Comparison of ENCODE assay signal across 8 cellular contexts in the genomic region with DNA sequence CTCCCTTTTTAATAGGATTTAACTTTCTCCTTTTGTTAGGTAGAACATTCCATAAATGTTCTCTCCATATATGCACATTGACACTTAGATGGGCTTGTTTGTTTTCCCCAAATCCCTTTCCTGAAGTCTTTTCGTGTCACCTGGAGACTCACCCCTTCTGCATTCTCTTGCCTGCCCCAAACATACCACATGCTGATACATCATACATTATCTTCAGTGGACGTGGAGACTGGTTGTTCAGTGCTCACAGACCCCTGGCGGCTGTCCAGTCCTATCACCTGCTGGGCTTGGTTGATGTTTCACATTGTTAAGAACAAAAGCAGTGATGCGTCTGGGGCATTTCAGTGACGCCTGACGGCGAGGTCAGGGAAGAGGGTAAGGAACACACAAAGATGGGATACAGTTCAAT. TPM values are rescaled to one million over a fixed set of nuclear protein-coding genes. Genes with fewer than 3 reads are reported as not detected.
A peak's percentile ranks its signal among the peaks of the same experiment; 100 is the strongest.
DNase-seq lines count a peak whose midpoint lies in the region; ATAC-seq and TF ChIP-seq lines count a peak whose summit lies in the region.

No MANE protein-coding gene starts in this region.

- H3K4me3 ChIP-seq in SK-N-SH (ENCODE audit: low read depth in 2 of 2, low read length in 1 of 2) (no peak overlapping the region), choroid plexus epithelial cell (ENCODE audit: low read depth, low read length) (no peak overlapping the region)

- H3F3A ChIP-seq in SK-N-SH (replicated peaks; ENCODE audit: insufficient read depth), result no peaks in the 10 kb centered on the region

- no peak for ATAC-seq in SK-N-SH treated with all-trans-retinoic acid at 6 μM for 48 hours
- no peak for ATAC-seq in HG03342 (IDR thresholded peaks at IDR 0.05; ENCODE audit: unreplicated experiment)
- ATAC-seq in GM18868 (IDR thresholded peaks at IDR 0.05; ENCODE audit: unreplicated experiment), result no peak

- no peak overlapping the region for H3K9ac ChIP-seq in SK-N-SH

- H3K4me1 ChIP-seq in SK-N-SH (ENCODE audit: control insufficient read depth in 1 of 2, insufficient read depth in 2 of 2, low read depth in 1 of 2, low read length in 1 of 2), result peaks cover 5 to 37% of the 10 kb centered on the region in 2 experiments; a peak in 2 of 4 replicates

- DNase-seq in SK-N-SH, result peak; percentile 33
- peak; percentile 80 for DNase-seq in NCI-H2107 treated with DMSO at 0.1 percent for 48 hours (lab: John Stamatoyannopoulos, UW; ENCODE audit: unreplicated experiment)
- peak; percentile 85 for DNase-seq in choroid plexus epithelial cell (ENCODE audit: low read depth)
- peak; percentile 36 for DNase-seq in smooth muscle cell of the brain vasculature (ENCODE audit: low read depth, low spot score)
- no peak for DNase-seq in GM10266 (ENCODE audit: extremely low spot score)

- no peak for TF ChIP-seq EP300 in SK-N-SH (IDR thresholded peaks at IDR 0.05; ENCODE audit: borderline replicate concordance in 1 of 2, low read depth in 1 of 2, low read length in 1 of 2)

- H3K36me3 ChIP-seq in SK-N-SH (replicated peaks in 1 of 2; ENCODE audit: control insufficient read depth in 1 of 2, insufficient read depth in 2 of 2, low read length in 1 of 2), result no peaks in the 10 kb centered on the region

- H3K27me3 ChIP-seq in SK-N-SH (ENCODE audit: insufficient read depth), result peaks cover 17% of the 10 kb centered on the region

- CTCF ChIA-PET in SK-N-SH (lab: Yijun Ruan, JAX), result interaction anchor here (1.5 to 27.9 kb wide), 7 partner anchors 12 to 61 kb away, joined by 5 to 817 read pairs (median 61); a partner anchor contains a TSS

- H4K20me1 ChIP-seq in SK-N-SH (ENCODE audit: insufficient read depth), result no peaks in the 10 kb centered on the region

- H3K9me3 ChIP-seq in SK-N-SH, result no peaks in the 10 kb centered on the region

- H3K27ac ChIP-seq in SK-N-SH (ENCODE audit: low read depth in 2 of 2, low read length in 1 of 2), result peak overlapping the region in 1 of 2 experiments; percentile 95; a peak in 1 of 4 replicates

- H3K4me2 ChIP-seq in SK-N-SH, result no peak overlapping the region

- H3K9me2 ChIP-seq in SK-N-SH, result no peaks in the 10 kb centered on the region

- no peak for TF ChIP-seq RAD21 in SK-N-SH (IDR thresholded peaks at IDR 0.05; ENCODE audit: low read length)

- no peaks in the 10 kb centered on the region for H3K79me2 ChIP-seq in SK-N-SH (ENCODE audit: insufficient read depth)

- no peak for TF ChIP-seq CTCF in SK-N-SH (IDR thresholded peaks at IDR 0.05)
- TF ChIP-seq CTCF in choroid plexus epithelial cell (conservative IDR thresholded peaks at IDR 0.05; ENCODE audit: low read depth, low read length), result peak; percentile 47
- no peak for TF ChIP-seq CTCF in GM10266 (IDR thresholded peaks at IDR 0.05; ENCODE audit: control insufficient read depth, insufficient read depth, low read depth, missing control alignments)

- 81% methylated on average over 7 of the region's 7 CpGs for WGBS in SK-N-SH (ENCODE audit: low lambda C conversion rate)

- H2AFZ ChIP-seq in SK-N-SH (ENCODE audit: low read depth), result no peak overlapping the region

- POLR2A ChIA-PET in SK-N-SH (lab: Yijun Ruan, JAX), result interaction anchor here (0.7 to 2.4 kb wide), 2 partner anchors 51 to 176 kb away, joined by 3 to 14 read pairs; no protein-coding TSS in a partner anchor

TF ChIP-seq in SK-N-SH, 30 proteins besides CTCF, POLR2A, EP300 and RAD21:
- no peak for TF ChIP-seq GABPA (IDR thresholded peaks at IDR 0.05; ENCODE audit: low read depth)
- no peak for TF ChIP-seq ELF1 (IDR thresholded peaks at IDR 0.05)
- TF ChIP-seq TEAD4 (IDR thresholded peaks at IDR 0.05; ENCODE audit: borderline replicate concordance, insufficient read depth), result no peak
- TF ChIP-seq, protein P1, sequence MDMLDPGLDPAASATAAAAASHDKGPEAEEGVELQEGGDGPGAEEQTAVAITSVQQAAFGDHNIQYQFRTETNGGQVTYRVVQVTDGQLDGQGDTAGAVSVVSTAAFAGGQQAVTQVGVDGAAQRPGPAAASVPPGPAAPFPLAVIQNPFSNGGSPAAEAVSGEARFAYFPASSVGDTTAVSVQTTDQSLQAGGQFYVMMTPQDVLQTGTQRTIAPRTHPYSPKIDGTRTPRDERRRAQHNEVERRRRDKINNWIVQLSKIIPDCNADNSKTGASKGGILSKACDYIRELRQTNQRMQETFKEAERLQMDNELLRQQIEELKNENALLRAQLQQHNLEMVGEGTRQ (IDR thresholded peaks at IDR 0.05; ENCODE audit: borderline replicate concordance, low read depth, low read length), result no peak
- no peak for TF ChIP-seq RXRA (IDR thresholded peaks at IDR 0.05; ENCODE audit: borderline replicate concordance, low read depth)
- TF ChIP-seq, protein P2, sequence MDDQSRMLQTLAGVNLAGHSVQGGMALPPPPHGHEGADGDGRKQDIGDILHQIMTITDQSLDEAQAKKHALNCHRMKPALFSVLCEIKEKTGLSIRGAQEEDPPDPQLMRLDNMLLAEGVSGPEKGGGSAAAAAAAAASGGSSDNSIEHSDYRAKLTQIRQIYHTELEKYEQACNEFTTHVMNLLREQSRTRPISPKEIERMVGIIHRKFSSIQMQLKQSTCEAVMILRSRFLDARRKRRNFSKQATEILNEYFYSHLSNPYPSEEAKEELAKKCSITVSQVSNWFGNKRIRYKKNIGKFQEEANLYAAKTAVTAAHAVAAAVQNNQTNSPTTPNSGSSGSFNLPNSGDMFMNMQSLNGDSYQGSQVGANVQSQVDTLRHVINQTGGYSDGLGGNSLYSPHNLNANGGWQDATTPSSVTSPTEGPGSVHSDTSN (IDR thresholded peaks at IDR 0.05), result no peak
- no peak for TF ChIP-seq NRF1 (IDR thresholded peaks at IDR 0.05; ENCODE audit: low read depth, low read length)
- TF ChIP-seq, protein P3, sequence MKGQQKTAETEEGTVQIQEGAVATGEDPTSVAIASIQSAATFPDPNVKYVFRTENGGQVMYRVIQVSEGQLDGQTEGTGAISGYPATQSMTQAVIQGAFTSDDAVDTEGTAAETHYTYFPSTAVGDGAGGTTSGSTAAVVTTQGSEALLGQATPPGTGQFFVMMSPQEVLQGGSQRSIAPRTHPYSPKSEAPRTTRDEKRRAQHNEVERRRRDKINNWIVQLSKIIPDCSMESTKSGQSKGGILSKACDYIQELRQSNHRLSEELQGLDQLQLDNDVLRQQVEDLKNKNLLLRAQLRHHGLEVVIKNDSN (IDR thresholded peaks at IDR 0.05; ENCODE audit: borderline replicate concordance, low read depth), result no peak
- TF ChIP-seq SMC3 (IDR thresholded peaks at IDR 0.05; ENCODE audit: low read depth, low read length), result no peak

TF ChIP-seq in SK-N-SH treated with all-trans-retinoic acid at 6 μM for 48 hours, 23 proteins besides CTCF, POLR2A, EP300 and RAD21:
- TF ChIP-seq RARB (CRISPR knock-in tag; IDR thresholded peaks at IDR 0.05), result no peak
- no peak for TF ChIP-seq ZFP3 (CRISPR knock-in tag; IDR thresholded peaks at IDR 0.05)
- no peak for TF ChIP-seq ZNF8 (CRISPR knock-in tag; IDR thresholded peaks at IDR 0.05)
- TF ChIP-seq ARNTL (CRISPR knock-in tag; IDR thresholded peaks at IDR 0.05; ENCODE audit: borderline replicate concordance, low read depth), result no peak
- TF ChIP-seq ESRRG (CRISPR knock-in tag; IDR thresholded peaks at IDR 0.05), result no peak
- no peak for TF ChIP-seq PPARA (CRISPR knock-in tag; IDR thresholded peaks at IDR 0.05; ENCODE audit: borderline replicate concordance)
- TF ChIP-seq, protein P4, sequence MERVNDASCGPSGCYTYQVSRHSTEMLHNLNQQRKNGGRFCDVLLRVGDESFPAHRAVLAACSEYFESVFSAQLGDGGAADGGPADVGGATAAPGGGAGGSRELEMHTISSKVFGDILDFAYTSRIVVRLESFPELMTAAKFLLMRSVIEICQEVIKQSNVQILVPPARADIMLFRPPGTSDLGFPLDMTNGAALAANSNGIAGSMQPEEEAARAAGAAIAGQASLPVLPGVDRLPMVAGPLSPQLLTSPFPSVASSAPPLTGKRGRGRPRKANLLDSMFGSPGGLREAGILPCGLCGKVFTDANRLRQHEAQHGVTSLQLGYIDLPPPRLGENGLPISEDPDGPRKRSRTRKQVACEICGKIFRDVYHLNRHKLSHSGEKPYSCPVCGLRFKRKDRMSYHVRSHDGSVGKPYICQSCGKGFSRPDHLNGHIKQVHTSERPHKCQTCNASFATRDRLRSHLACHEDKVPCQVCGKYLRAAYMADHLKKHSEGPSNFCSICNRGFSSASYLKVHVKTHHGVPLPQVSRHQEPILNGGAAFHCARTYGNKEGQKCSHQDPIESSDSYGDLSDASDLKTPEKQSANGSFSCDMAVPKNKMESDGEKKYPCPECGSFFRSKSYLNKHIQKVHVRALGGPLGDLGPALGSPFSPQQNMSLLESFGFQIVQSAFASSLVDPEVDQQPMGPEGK (CRISPR knock-in tag; IDR thresholded peaks at IDR 0.05; ENCODE audit: borderline replicate concordance), result no peak
- no peak for TF ChIP-seq ZNF70 (CRISPR knock-in tag; IDR thresholded peaks at IDR 0.05)
- TF ChIP-seq GLIS3 (CRISPR knock-in tag; IDR thresholded peaks at IDR 0.05), result no peak

RNA-seq across cellular contexts. Expression of a gene that starts 22.2 kb away (rescaled TPM):
- not detected in 2 replicates for polyA plus RNA-seq in SK-N-SH (2012; rRNA removed)
- polyA plus RNA-seq in SK-N-SH (2012; cell fraction: cytosol; rRNA removed), result not detected in 2 replicates
- 0.02 TPM in 1 of 2 replicates, not detected in the other for polyA plus RNA-seq in SK-N-SH (2012; cell fraction: nucleus; rRNA removed)

RNA-seq across cellular contexts. Expression of a gene that starts 23.4 kb away (rescaled TPM):
- 26.2 and 33.5 TPM in 2 replicates for polyA plus RNA-seq in SK-N-SH (2012; rRNA removed)
- polyA plus RNA-seq in SK-N-SH (2012; cell fraction: cytosol; rRNA removed), result 19.1 and 24.9 TPM in 2 replicates
- polyA plus RNA-seq in SK-N-SH (2012; cell fraction: nucleus; rRNA removed), result 13.7 and 24.3 TPM in 2 replicates
